In the genomic region with DNA sequence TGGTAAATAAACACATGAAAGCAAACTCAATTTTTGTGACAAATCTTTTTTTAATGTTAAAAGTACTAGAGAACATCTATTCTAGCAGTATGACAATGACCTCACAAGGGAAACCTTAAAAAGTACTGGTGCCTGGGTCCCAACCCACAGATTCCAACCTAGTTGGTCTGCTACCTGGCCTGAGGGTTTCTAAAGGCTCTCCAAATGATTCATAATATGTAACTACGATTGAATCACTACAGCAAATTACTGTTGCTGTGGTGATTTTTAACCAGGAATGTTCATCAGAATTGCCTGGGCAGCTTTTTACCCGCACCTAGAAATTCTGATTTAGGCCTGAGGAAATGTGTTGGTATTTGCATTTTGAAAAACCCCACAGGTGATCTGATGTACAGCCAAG, we compare ENCODE assay signal across 14 cellular contexts.
"Had no signal": no experiment of that assay in that cellular context is flagged by ENCODE, and none has a peak within 500 bp of the region (broad histone marks: within the 10 kb centered on the region; RNA-seq: fewer than 3 reads in every experiment).

No MANE protein-coding gene starts in this region.

- H3K9me3 Mint-ChIP-seq: activated T-helper 2 cell treated with anti-CD3 and anti-CD28 coated beads, Interferon-gamma antibody, Interleukin-2, Interleukin-4, amounts not matched to agents 10 μg/mL and 5 μg/mL and 100 μg/mL, durations not matched to agents 14 hours and 24 hours and 36 hours; neural progenitor cell had no signal

- FAIRE-seq: frontal cortex, pancreas, TTC549 had no signal

- DNase-seq: activated CD4-positive, alpha-beta T cell treated with anti-CD3 and anti-CD28 coated beads, Interleukin-2, amount 10 ng/mL, durations not matched to agents 7 days and 5 days; activated CD4-positive, CD25-positive, alpha-beta regulatory T cell; activated CD8-positive, alpha-beta memory T cell treated with anti-CD3 and anti-CD28 coated beads for 24 hours; dorsolateral prefrontal cortex; pancreas; T-helper 17 cell; upper lobe of left lung had no signal

- H3K27me3 ChIP-seq: dorsolateral prefrontal cortex, neural progenitor cell, pancreas, upper lobe of left lung had no signal

- H3K4me3 ChIP-seq: dorsolateral prefrontal cortex, neural progenitor cell, pancreas, skin epidermis, upper lobe of left lung had no signal

- H3K9ac ChIP-seq: neural progenitor cell had no signal

- H2AFZ ChIP-seq: neural progenitor cell had no signal

- H3K4me2 ChIP-seq: neural progenitor cell had no signal

- H3K4me1 ChIP-seq: neural progenitor cell had no signal

- H3K27ac ChIP-seq: neural progenitor cell, pancreas, skin epidermis, upper lobe of left lung had no signal

- H3K4me3 Mint-ChIP-seq: activated CD4-positive, alpha-beta T cell treated with anti-CD3 and anti-CD28 coated beads, Interleukin-2, amount 10 ng/mL, durations not matched to agents 7 days and 5 days; activated naive CD8-positive, alpha-beta T cell; mesothelial cell of epicardium; neural progenitor cell; T-helper 17 cell had no signal

- H3K27me3 Mint-ChIP-seq: activated CD4-positive, alpha-beta T cell treated with anti-CD3 and anti-CD28 coated beads, Interleukin-2, amount 10 ng/mL, durations not matched to agents 7 days and 5 days; activated naive CD8-positive, alpha-beta T cell; T-helper 17 cell had no signal

- H3K27ac Mint-ChIP-seq: activated T-helper 2 cell treated with anti-CD3 and anti-CD28 coated beads, Interferon-gamma antibody, Interleukin-2, Interleukin-4, amounts not matched to agents 10 μg/mL and 5 μg/mL and 100 μg/mL, durations not matched to agents 14 hours and 24 hours and 36 hours; mesothelial cell of epicardium; neural progenitor cell had no signal

- ATAC-seq: pancreas, T-helper 17 cell had no signal

- H3K9me3 ChIP-seq: pancreas, upper lobe of left lung had no signal
